In the genomic region with DNA sequence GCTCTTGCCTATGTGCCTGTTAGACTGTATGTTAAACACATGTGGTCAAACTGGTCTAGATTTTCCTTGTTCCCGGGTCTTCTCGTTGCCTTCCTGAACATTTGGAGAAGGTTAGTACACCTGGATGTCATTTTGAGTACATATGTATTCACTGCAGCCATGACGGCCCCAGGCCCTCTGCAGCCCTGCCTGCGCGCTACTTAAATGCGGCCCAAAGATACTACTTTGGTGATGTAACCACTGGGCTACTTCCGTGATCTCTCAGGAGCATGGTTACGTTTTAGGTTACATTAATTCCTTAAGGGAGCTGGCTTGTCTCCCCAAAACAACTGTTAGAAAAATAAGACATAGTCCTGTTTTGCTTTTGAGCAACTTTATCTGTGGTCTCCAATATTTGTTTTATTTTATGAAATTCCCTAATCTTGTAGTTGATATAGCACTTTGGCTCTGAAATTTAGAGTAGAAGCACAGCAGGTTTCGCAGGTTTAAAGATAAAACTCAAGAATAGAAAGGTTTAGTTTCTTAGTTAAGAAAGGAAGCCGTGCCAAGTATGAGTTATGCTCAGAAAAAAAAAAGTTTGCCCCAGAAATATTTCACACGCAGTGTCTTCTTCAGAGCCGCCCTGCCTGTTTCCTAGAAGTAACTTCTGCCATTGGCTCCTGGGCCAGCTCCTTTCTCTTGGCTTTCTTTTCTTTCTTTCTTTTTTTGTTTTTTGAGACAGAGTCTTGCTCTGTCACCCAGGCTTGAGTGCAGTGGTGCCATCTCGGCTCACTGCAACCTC, we compare ENCODE assay signal across 27 cellular contexts.
"Had no signal": no experiment of that assay in that cellular context is flagged by ENCODE, and none has a peak within 500 bp of the region (broad histone marks: within the 10 kb centered on the region; RNA-seq: fewer than 3 reads in every experiment).

No MANE protein-coding gene starts in this region.

- H3K9me3 ChIP-seq: ovary, thoracic aorta, upper lobe of right lung had no signal

- H3K27me3 Mint-ChIP-seq: activated CD4-positive, alpha-beta memory T cell treated with anti-CD3 and anti-CD28 coated beads for 36 hours; activated naive CD4-positive, alpha-beta T cell treated with anti-CD3 and anti-CD28 coated beads, Interleukin-2, amount 10 ng/mL, durations not matched to agents 7 days and 5 days; naive B cell; progenitor cell of endocrine pancreas had no signal

- H3K36me3 Mint-ChIP-seq: activated CD4-positive, alpha-beta memory T cell treated with anti-CD3 and anti-CD28 coated beads for 36 hours; activated naive CD4-positive, alpha-beta T cell treated with anti-CD3 and anti-CD28 coated beads, Interleukin-2, amount 10 ng/mL, durations not matched to agents 7 days and 5 days; activated naive CD8-positive, alpha-beta T cell treated with anti-CD3 and anti-CD28 coated beads, Interleukin-2, amount 10 ng/mL, durations not matched to agents 7 days and 5 days; naive B cell had no signal

- ATAC-seq: left ventricle myocardium superior; sciatic nerve; stimulated activated naive CD8-positive, alpha-beta T cell treated with anti-CD3 and anti-CD28 coated beads, Interleukin-15, Interleukin-2, amounts not matched to agents 100 U/mL and 50 U/mL, for 24 hours; upper lobe of right lung had no signal

- H3K27me3 ChIP-seq: brain microvascular endothelial cell, ovary, upper lobe of right lung had no signal

- H3K4me3 Mint-ChIP-seq: activated CD4-positive, alpha-beta memory T cell treated with anti-CD3 and anti-CD28 coated beads for 36 hours; activated CD4-positive, alpha-beta T cell treated with anti-CD3 and anti-CD28 coated beads, Interleukin-2, amount 10 ng/mL, durations not matched to agents 24 days and 14 days; activated naive CD4-positive, alpha-beta T cell treated with anti-CD3 and anti-CD28 coated beads, Interleukin-2, amount 10 ng/mL, durations not matched to agents 7 days and 5 days; activated naive CD8-positive, alpha-beta T cell treated with anti-CD3 and anti-CD28 coated beads, Interleukin-2, amount 10 ng/mL, durations not matched to agents 7 days and 5 days; activated T-helper 1 cell treated with anti-CD3 and anti-CD28 coated beads, Interleukin-12 subunit alpha, Interleukin-12 subunit beta, Interleukin-2, Interleukin-4 antibody, amounts not matched to agents 30 ng/mL and 10 ng/mL and 1 ng/mL, durations not matched to agents 14 hours and 24 hours and 36 hours had no signal

- H3K4me1 Mint-ChIP-seq: activated naive CD4-positive, alpha-beta T cell treated with anti-CD3 and anti-CD28 coated beads, Interleukin-2, amount 10 ng/mL, durations not matched to agents 7 days and 5 days; activated naive CD8-positive, alpha-beta T cell treated with anti-CD3 and anti-CD28 coated beads, Interleukin-2, amount 10 ng/mL, durations not matched to agents 7 days and 5 days; naive B cell had no signal

- H3K9me3 Mint-ChIP-seq: activated CD4-positive, alpha-beta memory T cell treated with anti-CD3 and anti-CD28 coated beads for 36 hours; activated CD4-positive, alpha-beta T cell treated with anti-CD3 and anti-CD28 coated beads, Interleukin-2, amount 10 ng/mL, durations not matched to agents 24 days and 14 days; activated naive CD4-positive, alpha-beta T cell treated with anti-CD3 and anti-CD28 coated beads, Interleukin-2, amount 10 ng/mL, durations not matched to agents 7 days and 5 days; activated T-helper 1 cell treated with anti-CD3 and anti-CD28 coated beads, Interleukin-12 subunit alpha, Interleukin-12 subunit beta, Interleukin-2, Interleukin-4 antibody, amounts not matched to agents 30 ng/mL and 10 ng/mL and 1 ng/mL, durations not matched to agents 14 hours and 24 hours and 36 hours; naive B cell had no signal

- H3K4me1 ChIP-seq: upper lobe of right lung had no signal

- H3K27ac Mint-ChIP-seq: activated CD4-positive, alpha-beta memory T cell treated with anti-CD3 and anti-CD28 coated beads for 36 hours; activated CD4-positive, alpha-beta T cell treated with anti-CD3 and anti-CD28 coated beads, Interleukin-2, amount 10 ng/mL, durations not matched to agents 24 days and 14 days; activated naive CD4-positive, alpha-beta T cell treated with anti-CD3 and anti-CD28 coated beads, Interleukin-2, amount 10 ng/mL, durations not matched to agents 7 days and 5 days; activated naive CD8-positive, alpha-beta T cell treated with anti-CD3 and anti-CD28 coated beads, Interleukin-2, amount 10 ng/mL, durations not matched to agents 7 days and 5 days; activated T-helper 1 cell treated with anti-CD3 and anti-CD28 coated beads, Interleukin-12 subunit alpha, Interleukin-12 subunit beta, Interleukin-2, Interleukin-4 antibody, amounts not matched to agents 30 ng/mL and 10 ng/mL and 1 ng/mL, durations not matched to agents 14 hours and 24 hours and 36 hours; naive B cell; progenitor cell of endocrine pancreas had no signal

- H3K27ac ChIP-seq: brain microvascular endothelial cell, ovary, thoracic aorta, upper lobe of right lung, WERI-Rb-1 had no signal

- DNase-seq: activated CD4-positive, alpha-beta memory T cell treated with anti-CD3 and anti-CD28 coated beads for 36 hours; activated CD4-positive, alpha-beta T cell treated with anti-CD3 and anti-CD28 coated beads, Interleukin-2, amount 10 ng/mL, durations not matched to agents 24 days and 14 days; activated CD4-positive, CD25-positive, alpha-beta regulatory T cell treated with anti-CD3 and anti-CD28 coated beads, Interleukin-2, amount 50 U/mL, for 72 hours; activated CD8-positive, alpha-beta memory T cell treated with anti-CD3 and anti-CD28 coated beads, Interleukin-2, amount 50 U/mL, for 4 hours; activated gamma-delta T cell; activated naive CD4-positive, alpha-beta T cell treated with anti-CD3 and anti-CD28 coated beads, Interleukin-2, amount 10 ng/mL, durations not matched to agents 7 days and 5 days; activated naive CD8-positive, alpha-beta T cell treated with anti-CD3 and anti-CD28 coated beads, Interleukin-2, amount 10 ng/mL, durations not matched to agents 7 days and 5 days; activated T-cell treated with anti-CD3 and anti-CD28 coated beads, Interleukin-2, amount 50 U/mL, for 1 hour; amniotic stem cell; brain microvascular endothelial cell; caudate nucleus; foreskin melanocyte; left ventricle myocardium superior; naive B cell; ovary; retina; stimulated activated CD4-positive, alpha-beta T cell treated with anti-CD3 and anti-CD28 coated beads, Interleukin-12 subunit alpha, Interleukin-12 subunit beta, amount 100 ng/mL, for 4 hours; stimulated activated CD4-positive, alpha-beta T cell treated with anti-CD3 and anti-CD28 coated beads, Interleukin-4, amount 100 ng/mL, for 1 hour; stimulated activated naive CD8-positive, alpha-beta T cell treated with anti-CD3 and anti-CD28 coated beads, Interleukin-15, Interleukin-2, amounts not matched to agents 100 U/mL and 50 U/mL, for 24 hours; T-helper 9 cell; upper lobe of right lung; WERI-Rb-1 had no signal

- H3K36me3 ChIP-seq: brain microvascular endothelial cell, ovary, thoracic aorta, upper lobe of right lung had no signal

- H3K4me3 ChIP-seq: ovary, skin epidermis, thoracic aorta, upper lobe of right lung had no signal
